ENCODE assay signal across 21 cellular contexts in the genomic region with DNA sequence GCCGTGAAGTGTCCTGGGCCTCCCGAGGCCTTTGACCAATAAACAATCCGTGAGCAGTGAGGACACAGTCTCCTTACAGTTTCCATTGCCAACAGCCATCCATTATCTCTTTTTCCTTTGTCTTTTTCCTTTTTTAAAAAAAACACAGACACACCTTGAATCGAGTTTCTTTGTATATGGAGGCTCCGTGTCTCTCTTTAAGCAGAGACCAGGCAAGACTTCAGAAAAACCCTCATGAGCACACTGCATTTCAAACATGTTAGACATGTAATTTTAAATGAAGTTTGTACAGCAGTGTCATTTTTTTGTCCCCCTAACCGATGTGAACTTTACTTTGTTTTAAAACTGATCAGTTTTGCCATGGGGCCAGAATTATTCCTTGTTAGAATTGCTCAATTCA.
"Had no signal": no experiment of that assay in that cellular context is flagged by ENCODE, and none has a peak within 500 bp of the region (broad histone marks: within the 10 kb centered on the region; RNA-seq: fewer than 3 reads in every experiment).

No MANE protein-coding gene starts in this region.

- H3K4me2 ChIP-seq: hepatocyte had no signal

- DNase-seq: endodermal cell; erythroblast; foreskin keratinocyte; head of caudate nucleus; kidney; left cardiac atrium; left ventricle myocardium inferior; lower lobe of right lung; natural killer cell; ovary; small intestine; stimulated activated CD4-positive, alpha-beta T cell treated with anti-CD3 and anti-CD28 coated beads, Interleukin-12 subunit alpha, Interleukin-12 subunit beta, amount 100 ng/mL, for 4 hours; stimulated activated CD4-positive, alpha-beta T cell treated with anti-CD3 and anti-CD28 coated beads, Interleukin-2, amount 100 ng/mL, for 48 hours; stimulated activated naive CD4-positive, alpha-beta T cell treated with Interleukin-2 at 50 U/mL for 16 hours; trophoblast cell had no signal

- H3K36me3 Mint-ChIP-seq: memory B cell, mesothelial cell of epicardium, natural killer cell had no signal

- H3K4me3 Mint-ChIP-seq: dendritic cell treated with granulocyte-macrophage colony-stimulating factor and Interleukin-4, amounts not matched to agents 40 ng/mL and 50 ng/mL, for 4 days; endodermal cell; memory B cell; mesothelial cell of epicardium; natural killer cell; neural crest cell had no signal

- H3K27ac ChIP-seq: foreskin keratinocyte, hepatocyte, left ventricle myocardium inferior, lower lobe of right lung, ovary, right atrium auricular region had no signal

- H3K36me3 ChIP-seq: left ventricle myocardium inferior, lower lobe of right lung, ovary, right atrium auricular region had no signal

- H3K9me3 Mint-ChIP-seq: dendritic cell treated with granulocyte-macrophage colony-stimulating factor and Interleukin-4, amounts not matched to agents 40 ng/mL and 50 ng/mL, for 4 days; memory B cell; natural killer cell had no signal

- H3K27me3 ChIP-seq: foreskin keratinocyte, hepatocyte, ovary, right atrium auricular region had no signal

- H3K27ac Mint-ChIP-seq: dendritic cell treated with granulocyte-macrophage colony-stimulating factor and Interleukin-4, amounts not matched to agents 40 ng/mL and 50 ng/mL, for 4 days; endodermal cell; memory B cell; mesothelial cell of epicardium; natural killer cell had no signal

- ATAC-seq: foreskin keratinocyte, left cardiac atrium, lower lobe of right lung, natural killer cell had no signal

- H3K4me1 Mint-ChIP-seq: memory B cell, natural killer cell had no signal

- H3K79me2 ChIP-seq: hepatocyte had no signal

- H3K9me3 ChIP-seq: lower lobe of right lung, ovary, right atrium auricular region had no signal

- H3K4me1 ChIP-seq: left ventricle myocardium inferior, lower lobe of right lung, right atrium auricular region had no signal

- H2AFZ ChIP-seq: hepatocyte had no signal

- H3K27me3 Mint-ChIP-seq: dendritic cell treated with granulocyte-macrophage colony-stimulating factor and Interleukin-4, amounts not matched to agents 40 ng/mL and 50 ng/mL, for 4 days; memory B cell had no signal

- H3K4me3 ChIP-seq: hepatocyte, left ventricle myocardium inferior, lower lobe of right lung, ovary, right atrium auricular region had no signal
